22 cellular contexts compared by ENCODE assay signal in genomic region chr19:653425-653824, GRCh38. TPM values are rescaled to one million over a fixed set of nuclear protein-coding genes. Genes with fewer than 3 reads are reported as not detected.
DNase-seq lines count a peak whose midpoint lies in the region; ATAC-seq and TF ChIP-seq lines count a peak whose summit lies in the region.
"Had no signal": no experiment of that assay in that cellular context is flagged by ENCODE, and none has a peak within 500 bp of the region (broad histone marks: within the 10 kb centered on the region; RNA-seq: fewer than 3 reads in every experiment).

No MANE protein-coding gene starts in this region.

- H3K9me3 Mint-ChIP-seq in effector memory CD8-positive, alpha-beta T cell, result no peaks in the 10 kb centered on the region
- H3K9me3 Mint-ChIP-seq: CD4-positive, CD25-positive, alpha-beta regulatory T cell had no signal

- POLR2A ChIA-PET in HEK293 (lab: Yijun Ruan, JAX), result no interaction called here

- H3K4me1 ChIP-seq in HEK293 (ENCODE audit: control insufficient read depth, insufficient read depth, low read length), result no peaks in the 10 kb centered on the region; the same call in 1 of the 2 replicates
- H3K4me1 ChIP-seq: SJSA1 had no signal

- TF ChIP-seq CTCF in HEK293 (tag by site-specific recombination; IDR thresholded peaks at IDR 0.05), result no peak

- no peaks in the 10 kb centered on the region for H3K27me3 Mint-ChIP-seq in effector memory CD8-positive, alpha-beta T cell
- H3K27me3 Mint-ChIP-seq: CD4-positive, CD25-positive, alpha-beta regulatory T cell had no signal

- H3K36me3 ChIP-seq in HEK293 (ENCODE audit: control insufficient read depth in 2 of 2, insufficient read depth in 1 of 2, low read length in 2 of 2), result peaks cover 12 to 84% of the 10 kb centered on the region in 2 experiments; a peak in 2 of 3 replicates

- peak overlapping the region in 1 of 2 donors; percentile 31 for H3K4me3 Mint-ChIP-seq in effector memory CD8-positive, alpha-beta T cell
- H3K4me3 Mint-ChIP-seq: CD4-positive, CD25-positive, alpha-beta regulatory T cell had no signal

- H3K4me3 ChIP-seq in HEK293 (ENCODE audit: low read depth, low read length), result no peak overlapping the region
- H3K4me3 ChIP-seq: BLaER1, MG63, SJSA1 had no signal

- no peak overlapping the region for H3K27ac ChIP-seq in HEK293 (ENCODE audit: extremely low read depth, low read depth, low read length)
- H3K27ac ChIP-seq: BLaER1, SJSA1 had no signal

- H3K9me3 ChIP-seq in HEK293 (ENCODE audit: control insufficient read depth, insufficient read depth, low read depth, low read length), result no peaks in the 10 kb centered on the region
- H3K9me3 ChIP-seq: BLaER1, MG63, SJSA1 had no signal

- ATAC-seq in effector memory CD8-positive, alpha-beta T cell (replicated peaks), result no peak
- ATAC-seq in GM19395 (IDR thresholded peaks at IDR 0.05; ENCODE audit: unreplicated experiment) (no peak), GM18858 (IDR thresholded peaks at IDR 0.05; ENCODE audit: unreplicated experiment) (no peak)
- ATAC-seq: PC-3 had no signal

- peak overlapping the region; percentile 16 to 53 for H3K27ac Mint-ChIP-seq in effector memory CD8-positive, alpha-beta T cell
- H3K27ac Mint-ChIP-seq: CD4-positive, CD25-positive, alpha-beta regulatory T cell had no signal

- CTCF ChIA-PET in HEK293 (lab: Yijun Ruan, JAX), result no interaction called here

- peaks cover 31 to 33% of the 10 kb centered on the region in 2 donors for H3K4me1 Mint-ChIP-seq in effector memory CD8-positive, alpha-beta T cell (ENCODE audit: low read depth in 2 of 2)

- DNase-seq in effector memory CD8-positive, alpha-beta T cell, result no peak
- peak; percentile 41 for DNase-seq in myocyte (ENCODE audit: low read depth)
- no peak for DNase-seq in hypothalamus (lab: John Stamatoyannopoulos, UW)
- DNase-seq in activated CD4-positive, alpha-beta T cell treated with anti-CD3 and anti-CD28 coated beads, Interleukin-2, amount 50 U/mL, for 4 hours, result no peak
- DNase-seq: CD4-positive, CD25-positive, alpha-beta regulatory T cell; KG1; MG63; NCI-H1105 treated with DMSO at 0.1 percent for 48 hours; NCI-H146; NCI-H1930; NCI-H446; NCI-H524 treated with DMSO at 0.1 percent for 48 hours; NCI-H774; PC-3; Right ventricle myocardium superior had no signal

- H3K36me3 Mint-ChIP-seq in effector memory CD8-positive, alpha-beta T cell (ENCODE audit: insufficient read depth), result peaks cover 69% of the 10 kb centered on the region

TF ChIP-seq in HEK293, 187 proteins besides CTCF, POLR2A, EP300 and RAD21:
- no peak for TF ChIP-seq EGR2 (tag by site-specific recombination; IDR thresholded peaks at IDR 0.05; ENCODE audit: low read depth)
- TF ChIP-seq ZNF600 (tag by site-specific recombination; IDR thresholded peaks at IDR 0.05), result peak; percentile 81
TF ChIP-seq in HEK293: peak in this region for 1.

RNA-seq across cellular contexts. Expression of gene RNF126, which starts 9.6 kb away (rescaled TPM):
- 86.4 and 94.6 TPM in 2 replicates for total RNA-seq in myocyte
- 77.1 TPM for polyA plus RNA-seq in myocyte (2012)

RNA-seq across cellular contexts. Expression of gene FGF22, which starts 13.7 kb away (rescaled TPM):
- total RNA-seq in myocyte, result 0.16 and 0.21 TPM in 2 replicates
- 0.61 TPM for polyA plus RNA-seq in myocyte (2012)
- total RNA-seq: HT1080, Right ventricle myocardium superior had no signal
- polyA plus RNA-seq: AG04450 had no signal

RNA-seq across cellular contexts. Expression of gene POLRMT, which starts 20.1 kb away (rescaled TPM):
- 47.7 and 54.3 TPM in 2 replicates for total RNA-seq in myocyte
- polyA plus RNA-seq in myocyte (2012), result 64.9 TPM

RNA-seq across cellular contexts. Expression of gene FSTL3, which starts 22.8 kb away (rescaled TPM):
- total RNA-seq in myocyte, result 157 and 175 TPM in 2 replicates
- 372 TPM for polyA plus RNA-seq in myocyte (2012)

RNA-seq across cellular contexts. Expression of gene PRSS57, which starts 41.8 kb away (rescaled TPM):
- not detected in 2 replicates for total RNA-seq in myocyte
- not detected for polyA plus RNA-seq in myocyte (2012)
- total RNA-seq: HT1080, PC-3, Right ventricle myocardium superior, SJSA1 had no signal
- polyA plus RNA-seq: AG04450; CD4-positive, CD25-positive, alpha-beta regulatory T cell had no signal
